21 cellular contexts compared by ENCODE assay signal in genomic region chr9:130122465-130122864, GRCh38. TPM values are rescaled to one million over a fixed set of nuclear protein-coding genes. Genes with fewer than 3 reads are reported as not detected.
DNase-seq lines count a peak whose midpoint lies in the region; ATAC-seq and TF ChIP-seq lines count a peak whose summit lies in the region.
"Had no signal": no experiment of that assay in that cellular context is flagged by ENCODE, and none has a peak within 500 bp of the region (broad histone marks: within the 10 kb centered on the region; RNA-seq: fewer than 3 reads in every experiment).

No MANE protein-coding gene starts in this region.

- H3K9me3 Mint-ChIP-seq in activated CD4-positive, alpha-beta T cell treated with anti-CD3 and anti-CD28 coated beads, Interleukin-2, amount 10 ng/mL, durations not matched to agents 7 days and 5 days, result no peaks in the 10 kb centered on the region
- H3K9me3 Mint-ChIP-seq: activated naive CD4-positive, alpha-beta T cell treated with anti-CD3 and anti-CD28 coated beads, Interleukin-2, amount 50 U/mL, for 24 hours; CD14-positive monocyte; neural progenitor cell had no signal

- no peak overlapping the region for H3K4me3 Mint-ChIP-seq in activated CD4-positive, alpha-beta T cell treated with anti-CD3 and anti-CD28 coated beads, Interleukin-2, amount 10 ng/mL, durations not matched to agents 7 days and 5 days
- H3K4me3 Mint-ChIP-seq: activated naive CD4-positive, alpha-beta T cell treated with anti-CD3 and anti-CD28 coated beads, Interleukin-2, amount 50 U/mL, for 24 hours; CD14-positive monocyte; neural progenitor cell had no signal

- H3K4me3 ChIP-seq in BE2C (ENCODE audit: low read depth, low read length) (no peak overlapping the region), GM12865 (ENCODE audit: low read depth, low read length) (no peak overlapping the region), OCI-LY1 (ENCODE audit: low read depth, low read length, poor library complexity, severe bottlenecking) (no peak overlapping the region)
- H3K4me3 ChIP-seq: GM23248, left lung, neural progenitor cell, uterus had no signal

- peak overlapping the region; percentile 84 for H3K27ac ChIP-seq in OCI-LY1 (ENCODE audit: low read depth, low read length, poor library complexity, severe bottlenecking)
- H3K27ac ChIP-seq: GM23248, left lung, neural progenitor cell, uterus had no signal

- H3K9me3 ChIP-seq in BE2C, result no peaks in the 10 kb centered on the region
- no peaks in the 10 kb centered on the region for H3K9me3 ChIP-seq in OCI-LY1 (ENCODE audit: low read length)
- H3K9me3 ChIP-seq: left lung, uterus had no signal

- no peaks in the 10 kb centered on the region for H4K20me1 ChIP-seq in OCI-LY1 (ENCODE audit: insufficient read depth, low read length)

- H3F3A ChIP-seq in OCI-LY1 (ENCODE audit: insufficient read depth, low read length), result no peaks in the 10 kb centered on the region

- POLR2A ChIA-PET in activated CD4-positive, alpha-beta T cell treated with anti-CD3 and anti-CD28 coated beads, Interleukin-2, amount 10 ng/mL, durations not matched to agents 7 days and 5 days (lab: Charles Lee), result no interaction called here

- H3K4me1 ChIP-seq in BE2C (peaks cover 35% of the 10 kb centered on the region), OCI-LY1 (ENCODE audit: insufficient read depth, low read length, severe bottlenecking) (peaks cover 27% of the 10 kb centered on the region)
- H3K4me1 ChIP-seq: uterus had no signal

- no peaks in the 10 kb centered on the region for H3K9me2 ChIP-seq in OCI-LY1 (ENCODE audit: low read depth, low read length)

- no peak overlapping the region for H2AFZ ChIP-seq in OCI-LY1 (ENCODE audit: low read length)
- H2AFZ ChIP-seq: GM23248, neural progenitor cell had no signal

- CTCF ChIA-PET in activated CD4-positive, alpha-beta T cell treated with anti-CD3 and anti-CD28 coated beads, Interleukin-2, amount 10 ng/mL, durations not matched to agents 7 days and 5 days (lab: Charles Lee), result interaction anchor here (0.8 to 1.3 kb wide), 3 partner anchors 10 to 48 kb away, joined by 3 read pairs; no protein-coding TSS in a partner anchor

- DNase-seq in BE2C, result peak; percentile 57
- peak; percentile 28 for DNase-seq in GM12865 (ENCODE audit: low read depth)
- peak; percentile 87 for DNase-seq in myocyte (ENCODE audit: low read depth)
- DNase-seq in midbrain (lab: John Stamatoyannopoulos, UW), result no peak
- no peak for DNase-seq in AML-193 (lab: John Stamatoyannopoulos, UW)
- no peak for DNase-seq in activated CD4-positive, alpha-beta T cell treated with anti-CD3 and anti-CD28 coated beads, Interleukin-2, amount 10 ng/mL, durations not matched to agents 7 days and 5 days
- DNase-seq: ACHN, anterior cingulate cortex, caudate nucleus, GM23248, head of caudate nucleus, left lung, NCI-H1105, NCI-H748 treated with DMSO at 0.1 percent for 48 hours, OCI-M1, uterus had no signal

- peak overlapping the region; percentile 38; the same call in 1 of the 2 replicates for H3K4me2 ChIP-seq in OCI-LY1 (ENCODE audit: low read length)
- H3K4me2 ChIP-seq: neural progenitor cell had no signal

- no peak overlapping the region for H3K27ac Mint-ChIP-seq in activated CD4-positive, alpha-beta T cell treated with anti-CD3 and anti-CD28 coated beads, Interleukin-2, amount 10 ng/mL, durations not matched to agents 7 days and 5 days
- H3K27ac Mint-ChIP-seq: activated naive CD4-positive, alpha-beta T cell treated with anti-CD3 and anti-CD28 coated beads, Interleukin-2, amount 50 U/mL, for 24 hours had no signal

- H3K27me3 Mint-ChIP-seq in activated CD4-positive, alpha-beta T cell treated with anti-CD3 and anti-CD28 coated beads, Interleukin-2, amount 10 ng/mL, durations not matched to agents 7 days and 5 days, result no peaks in the 10 kb centered on the region
- H3K27me3 Mint-ChIP-seq: activated naive CD4-positive, alpha-beta T cell treated with anti-CD3 and anti-CD28 coated beads, Interleukin-2, amount 50 U/mL, for 24 hours had no signal

- H3K36me3 ChIP-seq in BE2C (no peaks in the 10 kb centered on the region), OCI-LY1 (ENCODE audit: insufficient read depth, low read length) (no peaks in the 10 kb centered on the region)
- H3K36me3 ChIP-seq: neural progenitor cell, uterus had no signal

- no peak overlapping the region; the same call in 1 of the 2 replicates for H3K9ac ChIP-seq in OCI-LY1 (ENCODE audit: low read length)
- H3K9ac ChIP-seq: GM23248, neural progenitor cell had no signal

- no peaks in the 10 kb centered on the region for H3K27me3 ChIP-seq in BE2C
- no peaks in the 10 kb centered on the region for H3K27me3 ChIP-seq in OCI-LY1 (ENCODE audit: insufficient read depth, low read length)
- H3K27me3 ChIP-seq: left lung, neural progenitor cell, uterus had no signal

- TF ChIP-seq CTCF in BE2C (IDR thresholded peaks at IDR 0.05; ENCODE audit: low read depth, low read length), result no peak
- no peak for TF ChIP-seq CTCF in GM12865 (IDR thresholded peaks at IDR 0.05; ENCODE audit: insufficient read depth, low read depth, low read length, missing control alignments)
- TF ChIP-seq CTCF in OCI-LY1 (IDR thresholded peaks at IDR 0.05; ENCODE audit: low read length), result no peak

- H3K79me2 ChIP-seq in OCI-LY1 (ENCODE audit: insufficient read depth, low read length), result no peaks in the 10 kb centered on the region

- peaks cover 19% of the 10 kb centered on the region for H3K36me3 Mint-ChIP-seq in activated CD4-positive, alpha-beta T cell treated with anti-CD3 and anti-CD28 coated beads, Interleukin-2, amount 10 ng/mL, durations not matched to agents 7 days and 5 days (ENCODE audit: low read depth)

- peaks cover 15% of the 10 kb centered on the region for H3K4me1 Mint-ChIP-seq in activated CD4-positive, alpha-beta T cell treated with anti-CD3 and anti-CD28 coated beads, Interleukin-2, amount 10 ng/mL, durations not matched to agents 7 days and 5 days

- no peak for ATAC-seq in GM21786 (IDR thresholded peaks at IDR 0.05; ENCODE audit: unreplicated experiment)
- ATAC-seq: left lung had no signal

RNA-seq across cellular contexts. Expression of gene NCS1, which starts 49.7 kb away (rescaled TPM):
- polyA plus RNA-seq in BE2C (2012; ENCODE audit: insufficient read depth, insufficient read length, low read depth), result 82.1 TPM
- total RNA-seq in myocyte, result 55.2 and 59.7 TPM in 2 replicates
- polyA plus RNA-seq in myocyte (2012), result 58.1 TPM
- 1 to 10 TPM; 1.0 to 1.2 TPM for total RNA-seq in activated CD4-positive, alpha-beta T cell treated with anti-CD3 and anti-CD28 coated beads, Interleukin-2, amount 10 ng/mL, durations not matched to agents 7 days and 5 days
- polyA plus RNA-seq: CD14-positive monocyte had no signal

Comparison
In these comparisons a context has a peak if more than half of its experiments do, and no peak if none do; other contexts are left out.
1. DNase-seq: peak in BE2C (single experiment), GM12865 (single experiment) and myocyte (single experiment); none in midbrain (single experiment), AML-193 (0 of 2) and activated CD4-positive, alpha-beta T cell treated with anti-CD3 and anti-CD28 coated beads, Interleukin-2, amount 10 ng/mL, durations not matched to agents 7 days and 5 days (single experiment).
2. RNA of gene NCS1, which starts 49.7 kb away (total RNA-seq): 55.2 to 59.7 TPM in myocyte; 1.0 to 1.2 TPM in activated CD4-positive, alpha-beta T cell treated with anti-CD3 and anti-CD28 coated beads, Interleukin-2, amount 10 ng/mL, durations not matched to agents 7 days and 5 days; every median in the first group is over 10 times any median in the second.